1 cellular context compared by ENCODE assay signal in the genomic region with DNA sequence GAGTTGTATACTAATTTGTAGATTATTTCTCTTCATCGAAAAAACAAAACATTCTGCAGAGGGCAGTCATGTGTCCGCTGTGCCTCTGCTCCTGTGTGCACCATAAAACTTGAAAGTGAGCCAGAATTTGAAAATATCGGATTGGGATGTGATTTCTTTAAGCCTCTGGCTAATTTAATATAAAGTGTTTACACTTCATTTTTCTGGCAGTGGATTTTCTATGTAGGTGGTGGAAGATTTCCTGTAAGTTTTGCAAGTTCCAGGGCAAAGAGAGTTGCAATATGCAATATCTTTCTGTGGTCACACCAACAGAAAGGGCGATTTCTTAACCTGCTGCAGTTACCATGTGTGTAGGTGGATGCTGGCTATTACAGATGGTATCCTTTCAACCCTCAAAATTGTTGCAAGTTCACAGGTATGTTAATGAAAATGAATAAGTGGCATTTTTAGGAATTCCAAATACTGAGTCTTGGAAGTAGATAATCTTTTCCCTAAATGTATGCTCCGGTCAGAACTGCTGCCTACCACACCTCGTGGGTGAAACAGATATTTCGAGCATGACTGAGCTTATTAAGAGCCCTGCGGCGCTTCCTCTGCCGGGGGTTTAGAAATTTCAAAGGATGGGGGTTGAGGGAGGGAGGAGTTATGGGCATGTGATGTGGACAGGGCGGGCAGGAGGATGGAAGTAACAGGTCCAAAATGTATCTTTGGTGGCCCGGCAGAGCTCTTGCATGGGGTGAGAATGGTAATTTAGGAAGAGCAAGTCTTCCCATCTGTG.
TF ChIP-seq lines count a peak whose summit lies in the region.

No MANE protein-coding gene starts in this region.

TF ChIP-seq in GM12878, 131 proteins besides CTCF, POLR2A, EP300 and RAD21 (continued from another document):
- TF ChIP-seq, protein P1, sequence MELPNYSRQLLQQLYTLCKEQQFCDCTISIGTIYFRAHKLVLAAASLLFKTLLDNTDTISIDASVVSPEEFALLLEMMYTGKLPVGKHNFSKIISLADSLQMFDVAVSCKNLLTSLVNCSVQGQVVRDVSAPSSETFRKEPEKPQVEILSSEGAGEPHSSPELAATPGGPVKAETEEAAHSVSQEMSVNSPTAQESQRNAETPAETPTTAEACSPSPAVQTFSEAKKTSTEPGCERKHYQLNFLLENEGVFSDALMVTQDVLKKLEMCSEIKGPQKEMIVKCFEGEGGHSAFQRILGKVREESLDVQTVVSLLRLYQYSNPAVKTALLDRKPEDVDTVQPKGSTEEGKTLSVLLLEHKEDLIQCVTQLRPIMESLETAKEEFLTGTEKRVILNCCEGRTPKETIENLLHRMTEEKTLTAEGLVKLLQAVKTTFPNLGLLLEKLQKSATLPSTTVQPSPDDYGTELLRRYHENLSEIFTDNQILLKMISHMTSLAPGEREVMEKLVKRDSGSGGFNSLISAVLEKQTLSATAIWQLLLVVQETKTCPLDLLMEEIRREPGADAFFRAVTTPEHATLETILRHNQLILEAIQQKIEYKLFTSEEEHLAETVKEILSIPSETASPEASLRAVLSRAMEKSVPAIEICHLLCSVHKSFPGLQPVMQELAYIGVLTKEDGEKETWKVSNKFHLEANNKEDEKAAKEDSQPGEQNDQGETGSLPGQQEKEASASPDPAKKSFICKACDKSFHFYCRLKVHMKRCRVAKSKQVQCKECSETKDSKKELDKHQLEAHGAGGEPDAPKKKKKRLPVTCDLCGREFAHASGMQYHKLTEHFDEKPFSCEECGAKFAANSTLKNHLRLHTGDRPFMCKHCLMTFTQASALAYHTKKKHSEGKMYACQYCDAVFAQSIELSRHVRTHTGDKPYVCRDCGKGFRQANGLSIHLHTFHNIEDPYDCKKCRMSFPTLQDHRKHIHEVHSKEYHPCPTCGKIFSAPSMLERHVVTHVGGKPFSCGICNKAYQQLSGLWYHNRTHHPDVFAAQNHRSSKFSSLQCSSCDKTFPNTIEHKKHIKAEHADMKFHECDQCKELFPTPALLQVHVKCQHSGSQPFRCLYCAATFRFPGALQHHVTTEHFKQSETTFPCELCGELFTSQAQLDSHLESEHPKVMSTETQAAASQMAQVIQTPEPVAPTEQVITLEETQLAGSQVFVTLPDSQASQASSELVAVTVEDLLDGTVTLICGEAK (IDR thresholded peaks at IDR 0.05; ENCODE audit: borderline replicate concordance), result no peak
- no peak for TF ChIP-seq RBBP5 (conservative IDR thresholded peaks at IDR 0.05)
- TF ChIP-seq BRCA1 (IDR thresholded peaks at IDR 0.05; ENCODE audit: low read depth, low read length), result no peak
- TF ChIP-seq HDAC2 (IDR thresholded peaks at IDR 0.05), result no peak
- no peak for TF ChIP-seq NR2C2 (IDR thresholded peaks at IDR 0.05; ENCODE audit: borderline replicate concordance, control insufficient read depth, insufficient read length, low read depth)
- TF ChIP-seq NR2F1 (conservative IDR thresholded peaks at IDR 0.05), result no peak
- no peak for TF ChIP-seq ZNF384 (IDR thresholded peaks at IDR 0.05; ENCODE audit: borderline replicate concordance, low read depth, low read length)
- peak; percentile 13; the same call in 1 of the 2 replicates for TF ChIP-seq SPI1 (IDR thresholded peaks at IDR 0.05; ENCODE audit: borderline replicate concordance, insufficient read depth, low read depth, low read length)
- TF ChIP-seq, protein P2, sequence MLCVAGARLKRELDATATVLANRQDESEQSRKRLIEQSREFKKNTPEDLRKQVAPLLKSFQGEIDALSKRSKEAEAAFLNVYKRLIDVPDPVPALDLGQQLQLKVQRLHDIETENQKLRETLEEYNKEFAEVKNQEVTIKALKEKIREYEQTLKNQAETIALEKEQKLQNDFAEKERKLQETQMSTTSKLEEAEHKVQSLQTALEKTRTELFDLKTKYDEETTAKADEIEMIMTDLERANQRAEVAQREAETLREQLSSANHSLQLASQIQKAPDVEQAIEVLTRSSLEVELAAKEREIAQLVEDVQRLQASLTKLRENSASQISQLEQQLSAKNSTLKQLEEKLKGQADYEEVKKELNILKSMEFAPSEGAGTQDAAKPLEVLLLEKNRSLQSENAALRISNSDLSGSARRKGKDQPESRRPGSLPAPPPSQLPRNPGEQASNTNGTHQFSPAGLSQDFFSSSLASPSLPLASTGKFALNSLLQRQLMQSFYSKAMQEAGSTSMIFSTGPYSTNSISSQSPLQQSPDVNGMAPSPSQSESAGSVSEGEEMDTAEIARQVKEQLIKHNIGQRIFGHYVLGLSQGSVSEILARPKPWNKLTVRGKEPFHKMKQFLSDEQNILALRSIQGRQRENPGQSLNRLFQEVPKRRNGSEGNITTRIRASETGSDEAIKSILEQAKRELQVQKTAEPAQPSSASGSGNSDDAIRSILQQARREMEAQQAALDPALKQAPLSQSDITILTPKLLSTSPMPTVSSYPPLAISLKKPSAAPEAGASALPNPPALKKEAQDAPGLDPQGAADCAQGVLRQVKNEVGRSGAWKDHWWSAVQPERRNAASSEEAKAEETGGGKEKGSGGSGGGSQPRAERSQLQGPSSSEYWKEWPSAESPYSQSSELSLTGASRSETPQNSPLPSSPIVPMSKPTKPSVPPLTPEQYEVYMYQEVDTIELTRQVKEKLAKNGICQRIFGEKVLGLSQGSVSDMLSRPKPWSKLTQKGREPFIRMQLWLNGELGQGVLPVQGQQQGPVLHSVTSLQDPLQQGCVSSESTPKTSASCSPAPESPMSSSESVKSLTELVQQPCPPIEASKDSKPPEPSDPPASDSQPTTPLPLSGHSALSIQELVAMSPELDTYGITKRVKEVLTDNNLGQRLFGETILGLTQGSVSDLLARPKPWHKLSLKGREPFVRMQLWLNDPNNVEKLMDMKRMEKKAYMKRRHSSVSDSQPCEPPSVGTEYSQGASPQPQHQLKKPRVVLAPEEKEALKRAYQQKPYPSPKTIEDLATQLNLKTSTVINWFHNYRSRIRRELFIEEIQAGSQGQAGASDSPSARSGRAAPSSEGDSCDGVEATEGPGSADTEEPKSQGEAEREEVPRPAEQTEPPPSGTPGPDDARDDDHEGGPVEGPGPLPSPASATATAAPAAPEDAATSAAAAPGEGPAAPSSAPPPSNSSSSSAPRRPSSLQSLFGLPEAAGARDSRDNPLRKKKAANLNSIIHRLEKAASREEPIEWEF (IDR thresholded peaks at IDR 0.05; ENCODE audit: insufficient replicate concordance, low read depth, low read length), result no peak
- TF ChIP-seq LARP7 (IDR thresholded peaks at IDR 0.05), result no peak
- TF ChIP-seq, protein P3, sequence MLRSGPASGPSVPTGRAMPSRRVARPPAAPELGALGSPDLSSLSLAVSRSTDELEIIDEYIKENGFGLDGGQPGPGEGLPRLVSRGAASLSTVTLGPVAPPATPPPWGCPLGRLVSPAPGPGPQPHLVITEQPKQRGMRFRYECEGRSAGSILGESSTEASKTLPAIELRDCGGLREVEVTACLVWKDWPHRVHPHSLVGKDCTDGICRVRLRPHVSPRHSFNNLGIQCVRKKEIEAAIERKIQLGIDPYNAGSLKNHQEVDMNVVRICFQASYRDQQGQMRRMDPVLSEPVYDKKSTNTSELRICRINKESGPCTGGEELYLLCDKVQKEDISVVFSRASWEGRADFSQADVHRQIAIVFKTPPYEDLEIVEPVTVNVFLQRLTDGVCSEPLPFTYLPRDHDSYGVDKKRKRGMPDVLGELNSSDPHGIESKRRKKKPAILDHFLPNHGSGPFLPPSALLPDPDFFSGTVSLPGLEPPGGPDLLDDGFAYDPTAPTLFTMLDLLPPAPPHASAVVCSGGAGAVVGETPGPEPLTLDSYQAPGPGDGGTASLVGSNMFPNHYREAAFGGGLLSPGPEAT (IDR thresholded peaks at IDR 0.05; ENCODE audit: low read depth), result 0 out of 2 replicates have a peak, but pooled peaks have one; percentile 22
- no peak for TF ChIP-seq TARDBP (IDR thresholded peaks at IDR 0.05; ENCODE audit: borderline replicate concordance)
- TF ChIP-seq SUZ12 (IDR thresholded peaks at IDR 0.05; ENCODE audit: unreplicated experiment), result no peak
- no peak for TF ChIP-seq ZNF274 (IDR thresholded peaks at IDR 0.05; ENCODE audit: insufficient read depth, insufficient read length)
- TF ChIP-seq SREBF2 (IDR thresholded peaks at IDR 0.05; ENCODE audit: low read length), result no peak
- TF ChIP-seq TCF3 (IDR thresholded peaks at IDR 0.05; ENCODE audit: borderline replicate concordance, insufficient read depth, low read depth, low read length), result no peak
TF ChIP-seq in GM12878: peak in this region for 3.
